Comparison of ENCODE assay signal across 1 cellular context in genomic region chr5:74408150-74409043, GRCh38.
A peak's percentile ranks its signal among the peaks of the same experiment; 100 is the strongest.
TF ChIP-seq lines count a peak whose summit lies in the region.

No MANE protein-coding gene starts in this region.

TF ChIP-seq in K562, 482 proteins besides CTCF, POLR2A, EP300 and RAD21 (continued from another document and continues in another):
- TF ChIP-seq ZBTB40 (IDR thresholded peaks at IDR 0.05) (peak; percentile 77; the same call in 1 of the 2 replicates), ZBTB40 (CRISPR knock-in tag; IDR thresholded peaks at IDR 0.05) (no peak), CHD7 (IDR thresholded peaks at IDR 0.05; ENCODE audit: low read depth, low read length) (no peak), ZNF668 (CRISPR knock-in tag; IDR thresholded peaks at IDR 0.05) (no peak), GABPB1 (CRISPR knock-in tag; IDR thresholded peaks at IDR 0.05) (no peak), SRSF1 (IDR thresholded peaks at IDR 0.05; ENCODE audit: low read depth, low read length) (no peak), CC2D1A (IDR thresholded peaks at IDR 0.05) (no peak), ZBTB17 (CRISPR knock-in tag; IDR thresholded peaks at IDR 0.05) (no peak), CEBPG (CRISPR knock-in tag; IDR thresholded peaks at IDR 0.05) (no peak), CEBPG (tag; conservative IDR thresholded peaks at IDR 0.05 in 1 of 2, IDR thresholded peaks at IDR 0.05 in 1 of 2) (peak; percentile 14 to 39; a peak in 1 of 4 replicates), NR1H2 (CRISPR knock-in tag; IDR thresholded peaks at IDR 0.05) (no peak), ARID1B (IDR thresholded peaks at IDR 0.05) (peak; percentile 69; the same call in 1 of the 2 replicates), FIP1L1 (IDR thresholded peaks at IDR 0.05; ENCODE audit: low read depth, low read length, poor library complexity, severe bottlenecking) (no peak), ETS1 (conservative IDR thresholded peaks at IDR 0.05; ENCODE audit: control insufficient read depth, low read depth, low read length) (no peak), IRF2 (CRISPR knock-in tag; IDR thresholded peaks at IDR 0.05) (no peak), ZBTB9 (CRISPR knock-in tag; IDR thresholded peaks at IDR 0.05) (no peak), KLF10 (CRISPR knock-in tag; IDR thresholded peaks at IDR 0.05) (no peak), CHD2 (IDR thresholded peaks at IDR 0.05; ENCODE audit: low read depth, low read length) (no peak), CHD4 (IDR thresholded peaks at IDR 0.05; ENCODE audit: insufficient read depth, insufficient replicate concordance, low read depth, low read length, poor library complexity, severe bottlenecking) (no peak), MEIS2 (IDR thresholded peaks at IDR 0.05; ENCODE audit: partially characterized antibody) (peak; percentile 97), ZNF436 (CRISPR knock-in tag; IDR thresholded peaks at IDR 0.05) (no peak)
